In the genomic region with DNA sequence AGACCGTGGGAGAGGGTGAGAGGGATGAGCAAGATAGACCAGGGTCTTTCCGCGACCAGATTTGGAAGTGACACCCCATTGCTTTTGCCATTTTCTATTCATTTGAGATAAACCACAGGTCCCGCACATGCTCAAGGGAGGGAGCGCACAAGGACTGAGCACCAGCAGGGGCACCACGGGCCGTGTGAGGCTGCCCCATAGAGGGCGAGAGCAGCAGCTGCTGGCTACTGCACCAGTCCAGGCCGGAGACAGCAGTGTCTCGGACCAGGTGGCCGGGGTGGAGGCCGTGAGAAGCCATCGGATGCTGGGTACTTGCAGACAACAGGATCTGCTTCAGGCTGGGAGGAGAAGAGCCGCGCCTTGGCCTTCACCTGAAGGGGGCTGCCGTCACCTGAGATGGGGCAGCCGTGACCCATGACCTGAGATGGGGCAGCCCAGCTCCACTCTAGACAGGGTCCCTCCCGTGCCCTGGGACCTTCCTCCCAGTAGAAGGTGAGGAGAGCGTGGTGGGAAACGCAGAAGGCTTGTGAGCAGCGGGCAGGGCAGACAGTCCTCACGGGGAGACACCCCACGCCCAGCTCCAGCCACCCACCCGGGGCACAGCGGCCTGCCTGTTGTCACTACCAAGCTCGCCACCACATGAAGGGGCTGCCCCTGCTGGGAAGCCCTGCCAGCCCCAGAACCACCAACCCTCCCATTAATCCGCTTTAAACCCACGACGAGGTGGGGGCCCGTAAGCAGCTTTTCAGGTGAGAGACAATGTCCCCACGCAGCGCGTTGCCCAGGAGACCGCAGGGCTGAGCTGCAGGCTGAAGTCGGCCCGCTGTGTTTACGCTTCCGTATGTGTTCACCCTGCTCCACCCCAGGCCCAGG, we compare ENCODE assay signal across 12 cellular contexts.
DNase-seq lines count a peak whose midpoint lies in the region; ATAC-seq and TF ChIP-seq lines count a peak whose summit lies in the region.
"Had no signal": no experiment of that assay in that cellular context is flagged by ENCODE, and none has a peak within 500 bp of the region (broad histone marks: within the 10 kb centered on the region; RNA-seq: fewer than 3 reads in every experiment).

No MANE protein-coding gene starts in this region.

- peaks cover 0 to 32% of the 10 kb centered on the region in 2 donors for H3K27me3 ChIP-seq in breast epithelium
- H3K27me3 ChIP-seq in mesenchymal stem cell (ENCODE audit: control insufficient read depth in 1 of 2, insufficient read depth in 1 of 2, low read length in 2 of 2): peaks cover 40 to 93% of the 10 kb centered on the region in 2 experiments

- H3K27ac ChIP-seq in breast epithelium: peak overlapping the region; percentile 78 to 87
- H3K27ac ChIP-seq in SK-N-MC: peak overlapping the region; percentile 74; the same call in 1 of the 2 replicates
- H3K27ac ChIP-seq in mesenchymal stem cell (ENCODE audit: low read length, poor library complexity, severe bottlenecking): no peak overlapping the region

- H3K4me1 ChIP-seq in breast epithelium: no peaks in the 10 kb centered on the region
- H3K4me1 ChIP-seq in mesenchymal stem cell (ENCODE audit: control insufficient read depth, insufficient read depth, low read depth, low read length): peaks cover 9% of the 10 kb centered on the region

- H3K4me1 Mint-ChIP-seq in MCF 10A (ENCODE audit: insufficient read depth, unreplicated experiment) (peaks cover 11% of the 10 kb centered on the region), Calu3 (ENCODE audit: low read depth, unreplicated experiment) (peaks cover 31% of the 10 kb centered on the region)

- H3K14ac ChIP-seq in mesenchymal stem cell (ENCODE audit: low read length in 2 of 2): no peak overlapping the region

- 83% methylated on average over 36 of the region's 38 CpGs for WGBS in mesenchymal stem cell

- BruUV-seq in MCF 10A (replicated peaks; lab: Mats Ljungman, UMichigan) (no TSS peak), Calu3 (replicated peaks; lab: Mats Ljungman, UMichigan) (no TSS peak)

- peak; percentile 40 for ATAC-seq in left colon
- no peak for ATAC-seq in Right ventricle myocardium superior (ENCODE audit: poor library complexity)

- peaks cover 25% of the 10 kb centered on the region for H3K27me3 Mint-ChIP-seq in MCF 10A (ENCODE audit: insufficient read depth, unreplicated experiment)
- peaks cover 72% of the 10 kb centered on the region for H3K27me3 Mint-ChIP-seq in Calu3 (ENCODE audit: unreplicated experiment)

- H3K9ac ChIP-seq in SK-N-MC (ENCODE audit: insufficient read length) (no peak overlapping the region), mesenchymal stem cell (ENCODE audit: low read length) (no peak overlapping the region)

- H3K9me3 ChIP-seq in breast epithelium (no peaks in the 10 kb centered on the region), SK-N-MC (ENCODE audit: low read depth, low read length) (no peaks in the 10 kb centered on the region), mesenchymal stem cell (ENCODE audit: control insufficient read depth, low read length) (peaks cover 4% of the 10 kb centered on the region)

- no peak overlapping the region for H2AK5ac ChIP-seq in mesenchymal stem cell (ENCODE audit: low read length, severe bottlenecking)

- H3K4me3 ChIP-seq in breast epithelium: peak overlapping the region in 2 of 3 donors; percentile 4 to 25
- H3K4me3 ChIP-seq in SK-N-MC: no peak overlapping the region
- H3K4me3 ChIP-seq in mesenchymal stem cell (ENCODE audit: insufficient read depth in 1 of 2, low read depth in 1 of 2, low read length in 2 of 2): peak overlapping the region in 1 of 2 experiments; percentile 31

- no peak overlapping the region for H2BK120ac ChIP-seq in mesenchymal stem cell (ENCODE audit: low read depth, low read length)

- H4K8ac ChIP-seq in mesenchymal stem cell (ENCODE audit: low read length): no peak overlapping the region

- H3K79me1 ChIP-seq in mesenchymal stem cell (replicated peaks; ENCODE audit: low read length, poor library complexity, severe bottlenecking): no peaks in the 10 kb centered on the region

- DNase-seq in breast epithelium (ENCODE audit: low spot score in 2 of 2) (peak; percentile 62 to 64), MCF 10A (ENCODE audit: unreplicated experiment) (no peak), SK-N-MC (ENCODE audit: low read depth, low spot score) (no peak), left colon (no peak), Calu3 (no peak), NCI-H2227 treated with DMSO at 0.1 percent for 48 hours (lab: John Stamatoyannopoulos, UW) (no peak), Right ventricle myocardium superior (no peak), mesenchymal stem cell (no peak)
- DNase-seq: activated CD4-positive, alpha-beta T cell treated with anti-CD3 and anti-CD28 coated beads for 4 hours; hippocampal formation; NCI-H526 treated with DMSO at 0.1 percent for 48 hours; SW 1271 had no signal

- H3K9me3 Mint-ChIP-seq in MCF 10A (ENCODE audit: unreplicated experiment): no peaks in the 10 kb centered on the region
- peaks cover 3% of the 10 kb centered on the region for H3K9me3 Mint-ChIP-seq in Calu3 (ENCODE audit: low read depth, unreplicated experiment)

- H3K4me3 Mint-ChIP-seq in MCF 10A (ENCODE audit: unreplicated experiment) (no peak overlapping the region), Calu3 (ENCODE audit: low read depth, unreplicated experiment) (no peak overlapping the region)

- no peak overlapping the region for H3K18ac ChIP-seq in mesenchymal stem cell (ENCODE audit: low read depth in 1 of 2, low read length in 2 of 2)

- no peak overlapping the region for H4K91ac ChIP-seq in mesenchymal stem cell (ENCODE audit: low read length)

- H2BK15ac ChIP-seq in mesenchymal stem cell (ENCODE audit: low read depth, poor library complexity, severe bottlenecking): no peak overlapping the region

- no peak overlapping the region for H2AFZ ChIP-seq in mesenchymal stem cell (ENCODE audit: low read depth, low read length)

- H3K27ac Mint-ChIP-seq in MCF 10A (ENCODE audit: low read depth, unreplicated experiment) (no peak overlapping the region), Calu3 (ENCODE audit: unreplicated experiment) (no peak overlapping the region)

- no peak overlapping the region for H3K23ac ChIP-seq in mesenchymal stem cell (ENCODE audit: low read length in 2 of 2)

- H2BK12ac ChIP-seq in mesenchymal stem cell (ENCODE audit: low read length in 2 of 2): no peak overlapping the region

- TF ChIP-seq POLR2A in breast epithelium (IDR thresholded peaks at IDR 0.05): no peak

- TF ChIP-seq CTCF in breast epithelium (IDR thresholded peaks at IDR 0.05): no peak
- no peak for TF ChIP-seq CTCF in MCF 10A (IDR thresholded peaks at IDR 0.05; ENCODE audit: unreplicated experiment)
- no peak for TF ChIP-seq CTCF in Calu3 (IDR thresholded peaks at IDR 0.05; ENCODE audit: unreplicated experiment)

- POLR2A ChIA-PET in MCF 10A (lab: Yijun Ruan, JAX): no interaction called here

- no peak overlapping the region for H2BK5ac ChIP-seq in mesenchymal stem cell (ENCODE audit: low read depth, low read length, poor library complexity, severe bottlenecking)

- no peak overlapping the region for H3K4ac ChIP-seq in mesenchymal stem cell (ENCODE audit: low read depth in 1 of 2, low read length in 2 of 2)

- H3K36me3 ChIP-seq in breast epithelium: no peaks in the 10 kb centered on the region
- no peaks in the 10 kb centered on the region for H3K36me3 ChIP-seq in SK-N-MC (ENCODE audit: insufficient read depth, low read length)
- H3K36me3 ChIP-seq in mesenchymal stem cell (ENCODE audit: control insufficient read depth in 1 of 2, insufficient read depth in 2 of 2, low read depth in 1 of 2, low read length in 2 of 2): no peaks in the 10 kb centered on the region

- H3K36me3 Mint-ChIP-seq in MCF 10A (ENCODE audit: insufficient read depth, unreplicated experiment) (no peaks in the 10 kb centered on the region), Calu3 (ENCODE audit: insufficient read depth, unreplicated experiment) (peaks cover 17% of the 10 kb centered on the region)

- CTCF ChIA-PET in MCF 10A (lab: Yijun Ruan, JAX) (interaction anchor here (0.8 kb wide), 1 partner anchor 134 kb away, joined by 3 read pairs; no protein-coding TSS in a partner anchor), Calu3 (lab: Charles Lee) (interaction anchor here (1.0 to 1.3 kb wide), 2 partner anchors 95 to 133 kb away, joined by 3 to 6 read pairs; no protein-coding TSS in a partner anchor)

- no peak overlapping the region for H3K4me2 ChIP-seq in mesenchymal stem cell (ENCODE audit: low read length, poor library complexity, severe bottlenecking)

- intact Hi-C loops in breast epithelium (cut with DNase I; ENCODE audit: low total_unique reads): loop anchor here (10.0 kb wide), 1 partner anchor 97 kb away; no protein-coding TSS in a partner anchor
- intact Hi-C loops in MCF 10A (cut with micrococcal nuclease): no loop called here
- intact Hi-C loops in left colon (cut with DNase I, micrococcal nuclease): no loop called here
- intact Hi-C loops in Calu3 (cut with micrococcal nuclease; ENCODE audit: unreplicated experiment): no loop called here
- intact Hi-C loops in Right ventricle myocardium superior (cut with DNase I): no loop called here

Comparison
In these comparisons a context has a peak if more than half of its experiments do, and no peak if none do; other contexts are left out.
1. DNase-seq: peak in breast epithelium (2 of 2); none in MCF 10A (single experiment), SK-N-MC (single experiment), left colon (0 of 2), Calu3 (single experiment), NCI-H2227 treated with DMSO at 0.1 percent for 48 hours (single experiment), Right ventricle myocardium superior (single experiment) and mesenchymal stem cell (single experiment).